In the genomic region with DNA sequence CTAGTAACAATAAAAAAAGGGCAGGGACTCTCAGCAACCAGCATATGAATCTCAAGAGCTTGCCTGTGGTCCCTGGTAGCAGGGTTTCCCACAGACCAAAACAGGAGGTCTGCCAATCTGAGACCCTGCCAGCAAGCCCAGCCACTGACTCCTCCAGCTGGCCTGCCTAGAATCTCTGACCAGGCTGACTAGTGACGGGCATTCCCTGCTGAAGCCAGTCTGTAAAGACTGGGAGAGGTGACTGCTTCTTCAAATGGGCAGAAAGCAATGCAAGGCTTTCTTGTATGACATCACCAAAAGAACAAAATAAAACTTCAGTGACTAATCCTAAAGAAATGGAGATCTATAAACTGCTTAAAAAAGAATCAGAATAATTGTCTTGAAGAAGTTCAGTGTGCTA, we compare ENCODE assay signal across 20 cellular contexts.
DNase-seq lines count a peak whose midpoint lies in the region; ATAC-seq and TF ChIP-seq lines count a peak whose summit lies in the region.
"Had no signal": no experiment of that assay in that cellular context is flagged by ENCODE, and none has a peak within 500 bp of the region (broad histone marks: within the 10 kb centered on the region; RNA-seq: fewer than 3 reads in every experiment).

No MANE protein-coding gene starts in this region.

- H3K4me1 ChIP-seq in GM23248 (ENCODE audit: insufficient read depth) (0 out of 2 replicates have a peak, but pooled peaks cover 11% of the 10 kb centered on the region), SJSA1 (replicated peaks) (peaks cover 17% of the 10 kb centered on the region), testis (no peaks in the 10 kb centered on the region)

- intact Hi-C loops in testis (cut with DNase I; ENCODE audit: low total_unique reads) = no loop called here

- no peak overlapping the region for H3K4me2 ChIP-seq in GM23248 (ENCODE audit: unreplicated experiment)

- no peaks in the 10 kb centered on the region for H3K9me2 ChIP-seq in GM23248 (ENCODE audit: insufficient read depth)

- in situ Hi-C loops in GM23248 (cut with MboI) = no loop called here

- TF ChIP-seq CTCF in fibroblast of mammary gland (conservative IDR thresholded peaks at IDR 0.05; ENCODE audit: control insufficient read depth, insufficient read depth, low read depth, low read length) = no peak
- TF ChIP-seq CTCF in testis (IDR thresholded peaks at IDR 0.05) = no peak

- H3K27ac ChIP-seq in GM23248 = peak overlapping the region; percentile 17; the same call in 1 of the 2 replicates
- peak overlapping the region; percentile 77 for H3K27ac ChIP-seq in SJSA1
- no peak overlapping the region for H3K27ac ChIP-seq in testis
- H3K27ac ChIP-seq: C4-2B had no signal

- H3K9me3 ChIP-seq in GM23248 (ENCODE audit: low read depth) = no peaks in the 10 kb centered on the region
- no peaks in the 10 kb centered on the region; the same call in 1 of the 2 replicates for H3K9me3 ChIP-seq in SJSA1 (replicated peaks)
- no peaks in the 10 kb centered on the region for H3K9me3 ChIP-seq in testis

- H3K9ac ChIP-seq in GM23248 = no peak overlapping the region

- WGBS in GM23248 (ENCODE audit: low coverage in 1 of 2, low lambda C conversion rate in 2 of 2, missing lambda C conversion rate in 2 of 2), 2 experiments = 43 to 46% methylated on average over 1 of the region's 1 CpG
- 92 to 94% methylated on average over 1 of the region's 1 CpG for WGBS in testis, 2 donors

- H3K4me3 ChIP-seq in GM23248 (no peak overlapping the region), SJSA1 (no peak overlapping the region), fibroblast of mammary gland (ENCODE audit: control insufficient read depth, low read depth, low read length) (no peak overlapping the region), skeletal muscle cell (ENCODE audit: low read depth, low read length) (no peak overlapping the region), testis (no peak overlapping the region)

- DNase-seq in GM23248 (peak; percentile 72), SJSA1 (ENCODE audit: low read depth in 1 of 2, low spot score in 2 of 2) (peak; percentile 75 to 84), fibroblast of mammary gland (ENCODE audit: low read depth) (peak; percentile 21), skeletal muscle cell (ENCODE audit: low read depth) (peak; percentile 4), testis (no peak), occipital lobe (lab: John Stamatoyannopoulos, UW) (no peak)
- DNase-seq: activated naive CD8-positive, alpha-beta T cell treated with anti-CD3 and anti-CD28 coated beads, Interleukin-2, amount 50 U/mL, for 24 hours; head of caudate nucleus; Kasumi-1; mesendoderm; NCI-H146; NCI-H345; NK-92 treated with Interleukin-12 subunit alpha and Interleukin-12 subunit beta, amount 100 ng/mL, for 24 hours; Right ventricle myocardium superior; stimulated activated CD4-positive, alpha-beta T cell treated with anti-CD3 and anti-CD28 coated beads, Interleukin-4, amount 100 ng/mL, for 1 hour had no signal

- peak overlapping the region; percentile 29; the same call in 1 of the 2 replicates for H2AFZ ChIP-seq in GM23248

- no peaks in the 10 kb centered on the region for H4K20me1 ChIP-seq in GM23248 (ENCODE audit: insufficient read depth)

- ATAC-seq in GM21529 (IDR thresholded peaks at IDR 0.05; ENCODE audit: unreplicated experiment) = no peak
- no peak for ATAC-seq in GM21447 (IDR thresholded peaks at IDR 0.05; ENCODE audit: unreplicated experiment)
- ATAC-seq: activated naive CD8-positive, alpha-beta T cell treated with anti-CD3 and anti-CD28 coated beads, Interleukin-2, amount 50 U/mL, for 24 hours; sciatic nerve; WTC11 had no signal

- no peak for TF ChIP-seq POLR2A in testis (IDR thresholded peaks at IDR 0.05)

- no peaks in the 10 kb centered on the region for H3K79me2 ChIP-seq in GM23248 (ENCODE audit: insufficient read depth)

- H3K27me3 ChIP-seq in GM23248 (replicated peaks; ENCODE audit: insufficient read depth) (no peaks in the 10 kb centered on the region), SJSA1 (replicated peaks) (no peaks in the 10 kb centered on the region), testis (no peaks in the 10 kb centered on the region)

- H3F3A ChIP-seq in GM23248 (ENCODE audit: insufficient read depth) = no peaks in the 10 kb centered on the region

- H3K36me3 ChIP-seq in GM23248 (ENCODE audit: low read depth) (no peaks in the 10 kb centered on the region), SJSA1 (no peaks in the 10 kb centered on the region), testis (ENCODE audit: low read depth, missing control alignments) (no peaks in the 10 kb centered on the region)

Comparison
In these comparisons a context has a peak if more than half of its experiments do, and no peak if none do; other contexts are left out.
1. DNase-seq: peak in GM23248 (single experiment), SJSA1 (2 of 2), fibroblast of mammary gland (single experiment) and skeletal muscle cell (single experiment); none in testis (single experiment) and occipital lobe (single experiment).
2. H3K27ac ChIP-seq: peak in GM23248 (single experiment) and SJSA1 (single experiment); none in testis (0 of 2).